In the genomic region with DNA sequence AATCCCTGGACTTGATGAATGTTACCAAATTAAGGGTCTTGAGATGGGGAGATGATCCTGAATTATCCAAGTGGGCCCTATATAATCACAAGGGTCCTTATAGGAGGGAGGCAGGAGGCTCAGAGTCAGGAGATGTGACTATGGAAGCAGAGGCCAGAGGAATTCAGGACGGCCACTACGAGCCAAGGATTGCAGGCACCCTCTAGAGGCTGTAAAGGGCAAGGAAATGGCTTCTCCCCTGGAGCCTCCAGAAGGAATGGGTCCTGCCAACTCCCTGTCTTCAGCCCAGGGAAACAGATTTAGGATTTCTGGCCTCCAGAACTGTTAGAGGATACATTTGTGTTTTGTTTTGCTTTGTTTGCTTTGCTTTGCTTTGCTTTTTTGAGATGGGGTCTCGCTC, we compare ENCODE assay signal across 12 cellular contexts. TPM values are rescaled to one million over a fixed set of nuclear protein-coding genes. Genes with fewer than 3 reads are reported as not detected.
DNase-seq lines count a peak whose midpoint lies in the region; ATAC-seq and TF ChIP-seq lines count a peak whose summit lies in the region.
"Had no signal": no experiment of that assay in that cellular context is flagged by ENCODE, and none has a peak within 500 bp of the region (broad histone marks: within the 10 kb centered on the region; RNA-seq: fewer than 3 reads in every experiment).

No MANE protein-coding gene starts in this region.

- H3K27ac Mint-ChIP-seq in HFFc6 (peak overlapping the region; percentile 67), natural killer cell (no peak overlapping the region)
- H3K27ac Mint-ChIP-seq in CD8-positive, alpha-beta memory T cell, result no peak overlapping the region
- H3K27ac Mint-ChIP-seq in activated T-helper 1 cell treated with anti-CD3 and anti-CD28 coated beads, Interleukin-12 subunit alpha, Interleukin-12 subunit beta, Interleukin-2, Interleukin-4 antibody, amounts not matched to agents 30 ng/mL and 10 ng/mL and 1 ng/mL, durations not matched to agents 14 hours and 24 hours and 36 hours, result no peak overlapping the region
- H3K27ac Mint-ChIP-seq: activated T-helper 2 cell treated with anti-CD3 and anti-CD28 coated beads, Interferon-gamma antibody, Interleukin-2, Interleukin-4, amounts not matched to agents 10 μg/mL and 5 μg/mL and 100 μg/mL, durations not matched to agents 14 hours and 24 hours and 36 hours had no signal

- no peaks in the 10 kb centered on the region for H3K27me3 ChIP-seq in BE2C
- H3K27me3 ChIP-seq in kidney epithelial cell (ENCODE audit: control insufficient read depth, insufficient read depth, low read length), result no peaks in the 10 kb centered on the region
- H3K27me3 ChIP-seq in CD8-positive, alpha-beta memory T cell (ENCODE audit: insufficient read depth, low read length, poor library complexity, severe bottlenecking), result no peaks in the 10 kb centered on the region

- no peak overlapping the region for H3K4me3 ChIP-seq in BE2C (ENCODE audit: low read depth, low read length)
- no peak overlapping the region for H3K4me3 ChIP-seq in astrocyte of the cerebellum (ENCODE audit: low read depth, low read length)
- no peak overlapping the region for H3K4me3 ChIP-seq in kidney epithelial cell (ENCODE audit: low read depth, low read length)
- no peak overlapping the region for H3K4me3 ChIP-seq in CD8-positive, alpha-beta memory T cell (ENCODE audit: low read length)

- H3K36me3 Mint-ChIP-seq in HFFc6 (ENCODE audit: low read depth) (peaks cover 80% of the 10 kb centered on the region), natural killer cell (no peaks in the 10 kb centered on the region)
- H3K36me3 Mint-ChIP-seq in CD8-positive, alpha-beta memory T cell, result no peaks in the 10 kb centered on the region
- no peaks in the 10 kb centered on the region for H3K36me3 Mint-ChIP-seq in activated T-helper 1 cell treated with anti-CD3 and anti-CD28 coated beads, Interleukin-12 subunit alpha, Interleukin-12 subunit beta, Interleukin-2, Interleukin-4 antibody, amounts not matched to agents 30 ng/mL and 10 ng/mL and 1 ng/mL, durations not matched to agents 14 hours and 24 hours and 36 hours (ENCODE audit: low read depth)

- in situ Hi-C loops in astrocyte of the cerebellum (cut with HindIII; ENCODE audit: low sequenced_read_pairs), result no loop called here

- DNase-seq in BE2C (no peak), HFFc6 (no peak), astrocyte of the cerebellum (ENCODE audit: low read depth) (no peak), kidney epithelial cell (ENCODE audit: low read depth) (no peak), natural killer cell (no peak), GM20000 (ENCODE audit: low spot score) (no peak)
- no peak for DNase-seq in CD8-positive, alpha-beta memory T cell
- DNase-seq in activated T-helper 1 cell treated with anti-CD3 and anti-CD28 coated beads, Interleukin-12 subunit alpha, Interleukin-12 subunit beta, Interleukin-2, Interleukin-4 antibody, amounts not matched to agents 30 ng/mL and 10 ng/mL and 1 ng/mL, durations not matched to agents 14 hours and 24 hours and 36 hours (ENCODE audit: low spot score), result no peak
- DNase-seq: NCI-H2227 treated with DMSO at 0.1 percent for 48 hours had no signal

- H3K27me3 Mint-ChIP-seq in HFFc6 (ENCODE audit: insufficient read depth) (peaks cover 9% of the 10 kb centered on the region), natural killer cell (ENCODE audit: low read depth in 2 of 2) (peaks cover 12 to 20% of the 10 kb centered on the region in 2 donors)
- H3K27me3 Mint-ChIP-seq in CD8-positive, alpha-beta memory T cell, result peaks cover 10 to 44% of the 10 kb centered on the region in 2 donors
- H3K27me3 Mint-ChIP-seq in activated T-helper 1 cell treated with anti-CD3 and anti-CD28 coated beads, Interleukin-12 subunit alpha, Interleukin-12 subunit beta, Interleukin-2, Interleukin-4 antibody, amounts not matched to agents 30 ng/mL and 10 ng/mL and 1 ng/mL, durations not matched to agents 14 hours and 24 hours and 36 hours (ENCODE audit: insufficient read depth), result peaks cover 10% of the 10 kb centered on the region

- H3K4me1 ChIP-seq in BE2C, result peaks cover 30% of the 10 kb centered on the region
- no peaks in the 10 kb centered on the region for H3K4me1 ChIP-seq in CD8-positive, alpha-beta memory T cell (ENCODE audit: insufficient read depth, low read length)

- POLR2A ChIA-PET in CD8-positive, alpha-beta memory T cell (lab: Charles Lee), result no interaction called here

- no peak overlapping the region for H3K27ac ChIP-seq in CD8-positive, alpha-beta memory T cell (ENCODE audit: low read depth, low read length)

- no peak for ATAC-seq in natural killer cell
- ATAC-seq: left lobe of liver, sciatic nerve had no signal

- no peaks in the 10 kb centered on the region for H3K9me3 ChIP-seq in BE2C
- no peaks in the 10 kb centered on the region for H3K9me3 ChIP-seq in CD8-positive, alpha-beta memory T cell (ENCODE audit: low read length)

- CTCF ChIA-PET in CD8-positive, alpha-beta memory T cell (lab: Charles Lee), result no interaction called here

- H3K9me3 Mint-ChIP-seq in HFFc6, result no peaks in the 10 kb centered on the region; the same call in 1 of the 2 replicates
- H3K9me3 Mint-ChIP-seq in CD8-positive, alpha-beta memory T cell, result no peaks in the 10 kb centered on the region
- no peaks in the 10 kb centered on the region for H3K9me3 Mint-ChIP-seq in natural killer cell
- H3K9me3 Mint-ChIP-seq in activated T-helper 1 cell treated with anti-CD3 and anti-CD28 coated beads, Interleukin-12 subunit alpha, Interleukin-12 subunit beta, Interleukin-2, Interleukin-4 antibody, amounts not matched to agents 30 ng/mL and 10 ng/mL and 1 ng/mL, durations not matched to agents 14 hours and 24 hours and 36 hours, result no peaks in the 10 kb centered on the region
- H3K9me3 Mint-ChIP-seq: activated T-helper 2 cell treated with anti-CD3 and anti-CD28 coated beads, Interferon-gamma antibody, Interleukin-2, Interleukin-4, amounts not matched to agents 10 μg/mL and 5 μg/mL and 100 μg/mL, durations not matched to agents 14 hours and 24 hours and 36 hours had no signal

- H3K36me3 ChIP-seq in BE2C (no peaks in the 10 kb centered on the region), kidney epithelial cell (ENCODE audit: control insufficient read depth, insufficient read depth, low read length) (no peaks in the 10 kb centered on the region)
- no peaks in the 10 kb centered on the region for H3K36me3 ChIP-seq in CD8-positive, alpha-beta memory T cell (ENCODE audit: insufficient read depth, low read length)

- TF ChIP-seq CTCF in BE2C (IDR thresholded peaks at IDR 0.05; ENCODE audit: low read depth, low read length) (peak; percentile 62), HFFc6 (IDR thresholded peaks at IDR 0.05) (peak; percentile 70), astrocyte of the cerebellum (IDR thresholded peaks at IDR 0.05; ENCODE audit: low read depth, low read length, missing control alignments) (peak; percentile 56), kidney epithelial cell (IDR thresholded peaks at IDR 0.05; ENCODE audit: insufficient read depth, low read length, poor library complexity, severe bottlenecking) (peak; percentile 10), natural killer cell (IDR thresholded peaks at IDR 0.05) (no peak), GM20000 (IDR thresholded peaks at IDR 0.05; ENCODE audit: extremely low read depth, missing control alignments) (no peak)

- intact Hi-C loops in natural killer cell (cut with micrococcal nuclease), result no loop called here
- intact Hi-C loops in activated T-helper 1 cell treated with anti-CD3 and anti-CD28 coated beads, Interleukin-12 subunit alpha, Interleukin-12 subunit beta, Interleukin-2, Interleukin-4 antibody, amounts not matched to agents 30 ng/mL and 10 ng/mL and 1 ng/mL, durations not matched to agents 14 hours and 24 hours and 36 hours (cut with micrococcal nuclease), result no loop called here

- H3K4me3 Mint-ChIP-seq in HFFc6 (no peak overlapping the region), natural killer cell (no peak overlapping the region)
- no peak overlapping the region for H3K4me3 Mint-ChIP-seq in CD8-positive, alpha-beta memory T cell
- H3K4me3 Mint-ChIP-seq in activated T-helper 1 cell treated with anti-CD3 and anti-CD28 coated beads, Interleukin-12 subunit alpha, Interleukin-12 subunit beta, Interleukin-2, Interleukin-4 antibody, amounts not matched to agents 30 ng/mL and 10 ng/mL and 1 ng/mL, durations not matched to agents 14 hours and 24 hours and 36 hours, result no peak overlapping the region

- peaks cover 100% of the 10 kb centered on the region for H3K4me1 Mint-ChIP-seq in HFFc6 (ENCODE audit: low read depth)
- no peaks in the 10 kb centered on the region for H3K4me1 Mint-ChIP-seq in CD8-positive, alpha-beta memory T cell
- no peaks in the 10 kb centered on the region for H3K4me1 Mint-ChIP-seq in natural killer cell
- H3K4me1 Mint-ChIP-seq in activated T-helper 1 cell treated with anti-CD3 and anti-CD28 coated beads, Interleukin-12 subunit alpha, Interleukin-12 subunit beta, Interleukin-2, Interleukin-4 antibody, amounts not matched to agents 30 ng/mL and 10 ng/mL and 1 ng/mL, durations not matched to agents 14 hours and 24 hours and 36 hours (ENCODE audit: low read depth), result no peaks in the 10 kb centered on the region

RNA-seq across cellular contexts. Expression of gene BDKRB1, which starts 8.8 kb away (rescaled TPM):
- 0.54 TPM for polyA plus RNA-seq in BE2C (2012; ENCODE audit: insufficient read depth, insufficient read length, low read depth)
- 10 to 100 TPM; 41.5 to 67.8 (median 59.2) TPM for total RNA-seq in HFFc6 (2021; fragmentation: NEBNext Ultra II Directional; extraction: Animal tissue kit (Norgen Biotek cat#: 25700))
- 0.17 TPM in 1 of 2 replicates, not detected in the other for total RNA-seq in kidney epithelial cell
- total RNA-seq in CD8-positive, alpha-beta memory T cell, result not detected
- not detected for polyA plus RNA-seq in CD8-positive, alpha-beta memory T cell
- not detected for total RNA-seq in natural killer cell
- not detected in 2 replicates for total RNA-seq in activated T-helper 1 cell treated with anti-CD3 and anti-CD28 coated beads, Interleukin-12 subunit alpha, Interleukin-12 subunit beta, Interleukin-2, Interleukin-4 antibody, amounts not matched to agents 30 ng/mL and 10 ng/mL and 1 ng/mL, durations not matched to agents 14 hours and 24 hours and 36 hours
- total RNA-seq: activated T-helper 2 cell treated with anti-CD3 and anti-CD28 coated beads, Interferon-gamma antibody, Interleukin-2, Interleukin-4, amounts not matched to agents 10 μg/mL and 5 μg/mL and 100 μg/mL, durations not matched to agents 14 hours and 24 hours and 36 hours; left lobe of liver had no signal

Comparison
In these comparisons a context has a peak if more than half of its experiments do, and no peak if none do; other contexts are left out.
1. CTCF ChIP-seq: peak in BE2C (single experiment), HFFc6 (single experiment), astrocyte of the cerebellum (single experiment) and kidney epithelial cell (single experiment); none in natural killer cell (single experiment) and GM20000 (single experiment).
2. RNA of gene BDKRB1, which starts 8.8 kb away (total RNA-seq): 41.5 to 67.8 TPM in HFFc6; 0.17 TPM in kidney epithelial cell, not detected in CD8-positive, alpha-beta memory T cell, not detected in natural killer cell and not detected in activated T-helper 1 cell treated with anti-CD3 and anti-CD28 coated beads, Interleukin-12 subunit alpha, Interleukin-12 subunit beta, Interleukin-2, Interleukin-4 antibody, amounts not matched to agents 30 ng/mL and 10 ng/mL and 1 ng/mL, durations not matched to agents 14 hours and 24 hours and 36 hours; every median in the first group is over 10 times any median in the second.